4 cellular contexts compared by ENCODE assay signal in genomic region chr5:69140239-69140638, GRCh38.
TF ChIP-seq lines count a peak whose summit lies in the region.

No MANE protein-coding gene starts in this region.

TF ChIP-seq in A549, 52 proteins besides CTCF, POLR2A, EP300 and RAD21:
- peak; percentile 78 for TF ChIP-seq MAFK (IDR thresholded peaks at IDR 0.05; ENCODE audit: partially characterized antibody)

TF ChIP-seq in IMR-90, 13 proteins besides CTCF, POLR2A, EP300 and RAD21:
- TF ChIP-seq MAFK (IDR thresholded peaks at IDR 0.05; ENCODE audit: low read depth, low read length): peak; percentile 60

TF ChIP-seq in K562, 482 proteins besides CTCF, POLR2A, EP300 and RAD21:
- TF ChIP-seq C11orf30 (IDR thresholded peaks at IDR 0.05; ENCODE audit: low read depth): peak; percentile 70; the same call in 1 of the 2 replicates
- peak; percentile 49 for TF ChIP-seq MAFF (IDR thresholded peaks at IDR 0.05; ENCODE audit: low read length)
- TF ChIP-seq ZNF316 (IDR thresholded peaks at IDR 0.05): peak; percentile 87
- peak; percentile 58; the same call in 1 of the 2 replicates for TF ChIP-seq MAFG (tag; conservative IDR thresholded peaks at IDR 0.05)

TF ChIP-seq in HepG2, 621 proteins besides CTCF, POLR2A, EP300 and RAD21:
- TF ChIP-seq MAFF (IDR thresholded peaks at IDR 0.05; ENCODE audit: low read depth, low read length): peak; percentile 58
- TF ChIP-seq MAFK (conservative IDR thresholded peaks at IDR 0.05 in 1 of 2, IDR thresholded peaks at IDR 0.05 in 1 of 2; ENCODE audit: low read length in 2 of 2): peak; percentile 33 to 77; a peak in 3 of 4 replicates
